8 cellular contexts compared by ENCODE assay signal in the genomic region with DNA sequence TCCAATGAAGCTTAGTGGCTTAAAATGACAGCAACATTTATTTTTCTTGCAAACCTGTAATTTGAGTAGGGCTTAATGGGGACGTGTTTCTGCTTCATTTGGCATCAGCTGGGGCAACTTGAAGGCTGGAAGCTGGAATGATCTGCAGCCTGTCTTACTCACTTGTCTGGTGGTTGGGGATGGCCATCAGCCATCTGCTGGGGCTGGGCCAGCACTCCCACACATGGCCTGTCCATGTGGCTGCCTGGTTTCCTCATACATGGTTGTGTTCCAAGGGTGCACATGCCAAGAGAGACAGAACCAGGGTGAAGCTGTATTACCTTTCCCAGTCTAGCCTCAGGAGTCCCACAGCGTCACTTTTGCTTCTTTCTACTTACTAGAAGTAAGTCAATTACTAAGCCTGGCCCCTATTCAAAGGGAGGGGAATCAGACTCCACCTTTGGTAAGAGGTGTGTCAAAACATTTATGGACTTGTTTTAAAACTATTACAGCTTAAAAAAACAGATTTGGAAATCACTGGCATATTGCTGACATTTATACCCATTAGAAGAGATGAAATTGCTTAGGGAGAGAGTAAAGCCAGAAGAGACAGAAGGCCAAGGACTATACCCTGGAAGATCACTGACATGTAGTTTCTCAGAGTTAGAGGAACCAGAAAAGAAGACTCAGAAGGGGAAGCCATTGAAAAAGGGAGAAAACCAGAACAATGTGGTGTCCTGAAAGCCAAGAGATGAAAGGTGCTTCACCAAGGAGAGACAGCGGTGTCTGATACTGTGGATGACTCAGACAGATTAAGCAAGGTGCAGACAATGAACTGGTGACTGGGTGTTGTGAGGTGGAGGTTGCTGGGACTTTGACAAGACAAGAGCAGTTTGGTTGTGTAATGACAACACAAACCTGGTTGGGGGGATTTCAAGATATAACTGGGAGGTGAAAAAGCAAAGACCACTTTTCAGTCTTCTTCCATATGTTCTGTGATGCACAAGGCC.
DNase-seq lines count a peak whose midpoint lies in the region; ATAC-seq and TF ChIP-seq lines count a peak whose summit lies in the region.

No MANE protein-coding gene starts in this region.

- H3K36me3 ChIP-seq in SJCRH30 (no peaks in the 10 kb centered on the region), smooth muscle cell (ENCODE audit: low read depth) (no peaks in the 10 kb centered on the region)

- H3K4me1 ChIP-seq in SJCRH30: no peaks in the 10 kb centered on the region
- H3K4me1 ChIP-seq in smooth muscle cell (ENCODE audit: low read depth): no peaks in the 10 kb centered on the region

- intact Hi-C loops in Right ventricle myocardium superior (cut with DNase I): no loop called here

- WGBS in smooth muscle cell (ENCODE audit: low lambda C conversion rate): 65% methylated on average over 3 of the region's 3 CpGs

- H3K4me3 ChIP-seq in SJCRH30 (no peak overlapping the region), smooth muscle cell (no peak overlapping the region)

- no peaks in the 10 kb centered on the region for H3K9me3 ChIP-seq in SJCRH30 (replicated peaks)
- H3K9me3 ChIP-seq in smooth muscle cell (replicated peaks; ENCODE audit: low read depth): no peaks in the 10 kb centered on the region

- H3K79me2 ChIP-seq in smooth muscle cell (ENCODE audit: low read depth): no peaks in the 10 kb centered on the region

- no peak overlapping the region for H2AFZ ChIP-seq in smooth muscle cell (ENCODE audit: low read depth)

- H3K4me2 ChIP-seq in smooth muscle cell: no peak overlapping the region

- H3K9ac ChIP-seq in smooth muscle cell (ENCODE audit: low read depth): no peak overlapping the region

- H3F3A ChIP-seq in smooth muscle cell (ENCODE audit: low read depth): no peaks in the 10 kb centered on the region

- TF ChIP-seq CTCF in smooth muscle cell (IDR thresholded peaks at IDR 0.05; ENCODE audit: borderline replicate concordance, insufficient read depth, poor library complexity, severe bottlenecking): no peak

- peak; percentile 84 for DNase-seq in HCEC 1CT
- peak; percentile 6 to 13 for DNase-seq in SJCRH30
- peak; percentile 90 for DNase-seq in Right ventricle myocardium superior
- DNase-seq in smooth muscle cell (lab: John Stamatoyannopoulos, UW; ENCODE audit: unreplicated experiment): no peak
- no peak for DNase-seq in NCI-H1092 (lab: John Stamatoyannopoulos, UW)
- DNase-seq in ACHN: no peak
- DNase-seq in activated effector memory CD4-positive, alpha-beta T cell treated with Interleukin-2 at 50 U/mL for 16 hours: no peak

- ATAC-seq in Right ventricle myocardium superior (ENCODE audit: poor library complexity) (peak; percentile 97), HG03565 (IDR thresholded peaks at IDR 0.05; ENCODE audit: unreplicated experiment) (no peak)

- H3K27ac ChIP-seq in SJCRH30: no peak overlapping the region
- H3K27ac ChIP-seq in smooth muscle cell (ENCODE audit: low read depth): peak overlapping the region; percentile 6

- H3K27me3 ChIP-seq in SJCRH30 (no peaks in the 10 kb centered on the region), smooth muscle cell (ENCODE audit: low read depth) (no peaks in the 10 kb centered on the region)

- H4K20me1 ChIP-seq in smooth muscle cell (ENCODE audit: low read depth): no peaks in the 10 kb centered on the region

- in situ Hi-C loops in ACHN (cut with HindIII; ENCODE audit: low pct_ligation_motif_present, low pct_unique_long_range_greater_than_20kb, low sequenced_read_pairs): no loop called here

Comparison
In these comparisons a context has a peak if more than half of its experiments do, and no peak if none do; other contexts are left out.
1. DNase-seq: peak in HCEC 1CT (single experiment), SJCRH30 (2 of 2) and Right ventricle myocardium superior (single experiment); none in smooth muscle cell (single experiment), NCI-H1092 (single experiment), ACHN (single experiment) and activated effector memory CD4-positive, alpha-beta T cell treated with Interleukin-2 at 50 U/mL for 16 hours (single experiment).